ENCODE assay signal across 8 cellular contexts in the genomic region with DNA sequence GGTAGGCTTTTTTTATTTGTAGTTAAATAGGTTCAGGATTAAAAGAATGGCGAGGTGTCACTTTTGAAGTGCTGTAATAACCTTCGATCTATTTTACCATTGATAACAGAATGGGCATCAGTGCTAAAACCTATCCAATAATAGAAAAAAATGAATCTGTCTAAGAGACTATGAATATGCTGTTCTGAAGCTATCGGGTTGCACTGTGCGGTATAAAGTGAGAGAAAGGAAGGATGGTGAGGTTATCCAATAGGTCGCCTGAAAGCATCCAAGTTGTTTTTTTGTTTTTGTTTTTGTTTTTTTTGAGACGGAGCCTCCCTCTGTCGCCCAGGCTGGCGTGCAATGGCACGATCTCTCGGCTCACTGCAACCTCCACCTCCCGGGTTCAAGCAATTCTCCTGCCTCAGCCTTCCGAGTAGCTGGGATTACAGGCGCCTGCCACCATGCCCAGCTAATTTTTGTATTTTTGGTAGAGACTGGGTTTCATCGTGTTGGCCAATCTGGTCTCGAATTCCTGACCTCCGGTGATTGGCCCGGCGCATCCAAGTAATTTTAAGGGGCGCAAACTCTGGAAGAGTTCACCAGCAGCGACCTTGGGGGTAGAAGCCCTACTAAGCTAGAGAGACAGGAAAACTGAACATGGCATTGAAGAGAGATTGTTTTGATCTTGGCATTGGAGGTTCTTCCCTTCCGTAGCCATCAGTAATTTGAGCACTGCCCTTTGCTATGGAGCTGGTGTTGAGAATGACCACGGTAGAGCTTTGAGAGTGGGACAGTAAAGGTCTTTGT. TPM values are rescaled to one million over a fixed set of nuclear protein-coding genes. Genes with fewer than 3 reads are reported as not detected.
DNase-seq lines count a peak whose midpoint lies in the region; ATAC-seq and TF ChIP-seq lines count a peak whose summit lies in the region.

No MANE protein-coding gene starts in this region.

- WGBS in ovary, 3 donors = 1 to 4% (median 2%) methylated on average over 22 of the region's 22 CpGs

- H3K9me3 Mint-ChIP-seq in activated T-cell treated with anti-CD3 and anti-CD28 coated beads, Interleukin-2, amount 50 U/mL, for 72 hours = no peaks in the 10 kb centered on the region

- H3K27me3 Mint-ChIP-seq in activated T-cell treated with anti-CD3 and anti-CD28 coated beads, Interleukin-2, amount 50 U/mL, for 72 hours (ENCODE audit: low read depth) = no peaks in the 10 kb centered on the region

- TF ChIP-seq POLR2A in ovary (IDR thresholded peaks at IDR 0.05) = no peak

- peaks cover 42% of the 10 kb centered on the region for H3K4me1 Mint-ChIP-seq in activated T-cell treated with anti-CD3 and anti-CD28 coated beads, Interleukin-2, amount 50 U/mL, for 72 hours (ENCODE audit: low read depth)

- peaks cover 2% of the 10 kb centered on the region for H3K4me1 ChIP-seq in ovary (ENCODE audit: insufficient read depth)

- peak overlapping the region; percentile 43 for H3K4me3 ChIP-seq in ovary

- H3K27me3 ChIP-seq in ovary = no peaks in the 10 kb centered on the region

- H3K36me3 ChIP-seq in ovary = no peaks in the 10 kb centered on the region

- intact Hi-C loops in Right ventricle myocardium superior (cut with DNase I) = no loop called here
- intact Hi-C loops in ovary (cut with DNase I) = no loop called here

- H3K9me3 ChIP-seq in ovary = no peaks in the 10 kb centered on the region

- peak overlapping the region; percentile 62 to 85 for H3K27ac ChIP-seq in ovary

- peak overlapping the region; percentile 73 to 100 for H3K4me3 Mint-ChIP-seq in activated T-cell treated with anti-CD3 and anti-CD28 coated beads, Interleukin-2, amount 50 U/mL, for 72 hours

- H3K36me3 Mint-ChIP-seq in activated T-cell treated with anti-CD3 and anti-CD28 coated beads, Interleukin-2, amount 50 U/mL, for 72 hours (ENCODE audit: insufficient read depth in 2 of 2) = peaks cover 0 to 7% of the 10 kb centered on the region in 2 donors

- ATAC-seq in HG02840 (IDR thresholded peaks at IDR 0.05; ENCODE audit: low FRiP score, unreplicated experiment) (peak; percentile 1), Right ventricle myocardium superior (ENCODE audit: poor library complexity) (peak; percentile 21), GM21360 (IDR thresholded peaks at IDR 0.05; ENCODE audit: unreplicated experiment) (no peak)
- peak in 1 of 2 donors; percentile 16 for ATAC-seq in activated T-cell treated with anti-CD3 and anti-CD28 coated beads, Interleukin-2, amount 50 U/mL, for 72 hours (replicated peaks in 1 of 2)

- peak; percentile 38 for DNase-seq in NCI-H187 treated with DMSO at 0.1 percent for 48 hours (lab: John Stamatoyannopoulos, UW)
- DNase-seq in NCI-H187 (lab: John Stamatoyannopoulos, UW) = no peak
- DNase-seq in NCI-H345 treated with DMSO at 0.1 percent for 48 hours (lab: John Stamatoyannopoulos, UW; ENCODE audit: unreplicated experiment) = peak; percentile 41
- peak in 1 of 2 donors; percentile 39 for DNase-seq in activated T-cell treated with anti-CD3 and anti-CD28 coated beads, Interleukin-2, amount 50 U/mL, for 72 hours
- no peak for DNase-seq in Right ventricle myocardium superior
- peak; percentile 22 to 57 (median 42) for DNase-seq in ovary

- TF ChIP-seq EP300 in ovary (IDR thresholded peaks at IDR 0.05) = no peak

- no peak for TF ChIP-seq CTCF in ovary (IDR thresholded peaks at IDR 0.05)

- peak overlapping the region; percentile 100 for H3K27ac Mint-ChIP-seq in activated T-cell treated with anti-CD3 and anti-CD28 coated beads, Interleukin-2, amount 50 U/mL, for 72 hours

RNA-seq across cellular contexts. Expression of a gene that starts 8.7 kb away (rescaled TPM):
- total RNA-seq in activated T-cell treated with anti-CD3 and anti-CD28 coated beads, Interleukin-2, amount 50 U/mL, for 72 hours = 100 to 1,000 TPM; 147 to 153 TPM
- 24.2 TPM for total RNA-seq in Right ventricle myocardium superior
- 100 to 1,000 TPM in 1 of 7 donors, 10 to 100 TPM in 6; 60.3 to 113 (median 80.0) TPM for total RNA-seq in ovary
- polyA plus RNA-seq in ovary = 10 to 100 TPM; 10.2 to 30.7 TPM

RNA-seq across cellular contexts. Expression of a gene that starts 12.9 kb away (rescaled TPM):
- 10 to 100 TPM; 43.1 to 54.5 TPM for total RNA-seq in activated T-cell treated with anti-CD3 and anti-CD28 coated beads, Interleukin-2, amount 50 U/mL, for 72 hours
- total RNA-seq in Right ventricle myocardium superior (17.7 TPM), ovary (10 to 100 TPM in 5 of 7 donors, 1 to 10 TPM in 2; 5.6 to 26.0 (median 12.8) TPM)
- polyA plus RNA-seq in ovary = 1 to 10 TPM; 6.2 to 7.9 TPM

Comparison
In these comparisons a context has a peak if more than half of its experiments do, and no peak if none do; other contexts are left out.
1. DNase-seq: peak in NCI-H187 treated with DMSO at 0.1 percent for 48 hours (single experiment), NCI-H345 treated with DMSO at 0.1 percent for 48 hours (single experiment) and ovary (5 of 5); none in NCI-H187 (0 of 2) and Right ventricle myocardium superior (single experiment).